Comparison of ENCODE assay signal across 14 cellular contexts in genomic region chr7:28142650-28143049, GRCh38. TPM values are rescaled to one million over a fixed set of nuclear protein-coding genes. Genes with fewer than 3 reads are reported as not detected.
A peak's percentile ranks its signal among the peaks of the same experiment; 100 is the strongest.
DNase-seq lines count a peak whose midpoint lies in the region; ATAC-seq and TF ChIP-seq lines count a peak whose summit lies in the region.
"Had no signal": no experiment of that assay in that cellular context is flagged by ENCODE, and none has a peak within 500 bp of the region (broad histone marks: within the 10 kb centered on the region; RNA-seq: fewer than 3 reads in every experiment).

No MANE protein-coding gene starts in this region.

- no peak for TF ChIP-seq CTCF in WTC11 (IDR thresholded peaks at IDR 0.05)
- TF ChIP-seq CTCF in MM.1S (IDR thresholded peaks at IDR 0.05; ENCODE audit: low read length): no peak

- no peak overlapping the region for H2AFZ ChIP-seq in MM.1S (ENCODE audit: low read length)
- H2AFZ ChIP-seq: neural progenitor cell had no signal

- H3F3A ChIP-seq in MM.1S (ENCODE audit: insufficient read depth, low read length): no peaks in the 10 kb centered on the region

- H3K27ac Mint-ChIP-seq in activated naive CD8-positive, alpha-beta T cell treated with anti-CD3 and anti-CD28 coated beads, Interleukin-2, amount 50 U/mL, for 24 hours: no peak overlapping the region
- H3K27ac Mint-ChIP-seq in activated naive CD8-positive, alpha-beta T cell treated with anti-CD3 and anti-CD28 coated beads for 36 hours: no peak overlapping the region
- no peak overlapping the region for H3K27ac Mint-ChIP-seq in WTC11
- H3K27ac Mint-ChIP-seq in CD8-positive, alpha-beta memory T cell: no peak overlapping the region
- H3K27ac Mint-ChIP-seq: neural progenitor cell had no signal

- no peaks in the 10 kb centered on the region for H3K36me3 ChIP-seq in CD8-positive, alpha-beta memory T cell (ENCODE audit: insufficient read depth, low read length)
- no peaks in the 10 kb centered on the region for H3K36me3 ChIP-seq in MM.1S (replicated peaks; ENCODE audit: insufficient read depth, low read length)
- H3K36me3 ChIP-seq: adrenal gland, neural progenitor cell had no signal

- DNase-seq in activated naive CD8-positive, alpha-beta T cell treated with anti-CD3 and anti-CD28 coated beads, Interleukin-2, amount 50 U/mL, for 24 hours: no peak
- DNase-seq in activated naive CD8-positive, alpha-beta T cell treated with anti-CD3 and anti-CD28 coated beads for 36 hours: no peak
- DNase-seq in WTC11 (ENCODE audit: low spot score) (no peak), iPS-NIHi7 (ENCODE audit: extremely low spot score) (peak; percentile 29), substantia nigra (lab: John Stamatoyannopoulos, UW) (peak in 44 of 49 donors; percentile 4 to 85 (median 43)), MM.1S (no peak), NCI-H1105 treated with DMSO at 0.1 percent for 48 hours (lab: John Stamatoyannopoulos, UW) (no peak)
- DNase-seq in CD8-positive, alpha-beta memory T cell: no peak
- DNase-seq: activated CD8-positive, alpha-beta memory T cell treated with anti-CD3 and anti-CD28 coated beads, Interleukin-2, amount 50 U/mL, for 4 hours; adrenal gland; NCI-H1092; NCI-H446; spleen had no signal

- no peaks in the 10 kb centered on the region for H3K27me3 Mint-ChIP-seq in activated naive CD8-positive, alpha-beta T cell treated with anti-CD3 and anti-CD28 coated beads, Interleukin-2, amount 50 U/mL, for 24 hours
- H3K27me3 Mint-ChIP-seq in activated naive CD8-positive, alpha-beta T cell treated with anti-CD3 and anti-CD28 coated beads for 36 hours: no peaks in the 10 kb centered on the region
- no peaks in the 10 kb centered on the region for H3K27me3 Mint-ChIP-seq in WTC11 (ENCODE audit: low read depth)
- H3K27me3 Mint-ChIP-seq in CD8-positive, alpha-beta memory T cell: no peaks in the 10 kb centered on the region

- no peaks in the 10 kb centered on the region for H3K9me3 ChIP-seq in CD8-positive, alpha-beta memory T cell (ENCODE audit: low read length)
- no peaks in the 10 kb centered on the region for H3K9me3 ChIP-seq in MM.1S (replicated peaks; ENCODE audit: insufficient read depth, low read length)
- H3K9me3 ChIP-seq: adrenal gland, spleen had no signal

- peaks cover 17% of the 10 kb centered on the region for H3K4me1 Mint-ChIP-seq in activated naive CD8-positive, alpha-beta T cell treated with anti-CD3 and anti-CD28 coated beads, Interleukin-2, amount 50 U/mL, for 24 hours
- peaks cover 13% of the 10 kb centered on the region for H3K4me1 Mint-ChIP-seq in activated naive CD8-positive, alpha-beta T cell treated with anti-CD3 and anti-CD28 coated beads for 36 hours
- H3K4me1 Mint-ChIP-seq in WTC11: peaks cover 36% of the 10 kb centered on the region
- H3K4me1 Mint-ChIP-seq in CD8-positive, alpha-beta memory T cell: peaks cover 0 to 6% (median 0%) of the 10 kb centered on the region in 3 donors

- peaks cover 9% of the 10 kb centered on the region for H3K36me3 Mint-ChIP-seq in activated naive CD8-positive, alpha-beta T cell treated with anti-CD3 and anti-CD28 coated beads, Interleukin-2, amount 50 U/mL, for 24 hours (ENCODE audit: low read depth)
- H3K36me3 Mint-ChIP-seq in activated naive CD8-positive, alpha-beta T cell treated with anti-CD3 and anti-CD28 coated beads for 36 hours: peaks cover 2% of the 10 kb centered on the region
- peaks cover 4% of the 10 kb centered on the region; the same call in 1 of the 2 replicates for H3K36me3 Mint-ChIP-seq in WTC11
- peaks cover 3 to 8% (median 3%) of the 10 kb centered on the region in 3 donors for H3K36me3 Mint-ChIP-seq in CD8-positive, alpha-beta memory T cell
- H3K36me3 Mint-ChIP-seq: neural progenitor cell had no signal

- H3K9me2 ChIP-seq in MM.1S (replicated peaks; ENCODE audit: insufficient read depth, low read length): no peaks in the 10 kb centered on the region

- no peaks in the 10 kb centered on the region for H3K79me2 ChIP-seq in MM.1S (ENCODE audit: low read length)

- CTCF ChIA-PET in WTC11 (lab: Charles Lee): interaction anchor here (0.9 to 1.0 kb wide), 2 partner anchors 10 to 46 kb away, joined by 3 read pairs; no protein-coding TSS in a partner anchor
- CTCF ChIA-PET in CD8-positive, alpha-beta memory T cell (lab: Charles Lee): no interaction called here

- no peak overlapping the region for H3K4me2 ChIP-seq in MM.1S (ENCODE audit: low read depth, low read length)
- H3K4me2 ChIP-seq: neural progenitor cell had no signal

- H3K27me3 ChIP-seq in CD8-positive, alpha-beta memory T cell (ENCODE audit: insufficient read depth, low read length, poor library complexity, severe bottlenecking): no peaks in the 10 kb centered on the region
- no peaks in the 10 kb centered on the region for H3K27me3 ChIP-seq in MM.1S (replicated peaks; ENCODE audit: insufficient read depth, low read length)
- H3K27me3 ChIP-seq: adrenal gland, neural progenitor cell, spleen had no signal

- no peak overlapping the region for H3K9ac ChIP-seq in MM.1S (ENCODE audit: low read length)
- H3K9ac ChIP-seq: neural progenitor cell had no signal

- no peaks in the 10 kb centered on the region for H3K9me3 Mint-ChIP-seq in activated naive CD8-positive, alpha-beta T cell treated with anti-CD3 and anti-CD28 coated beads, Interleukin-2, amount 50 U/mL, for 24 hours
- no peaks in the 10 kb centered on the region for H3K9me3 Mint-ChIP-seq in activated naive CD8-positive, alpha-beta T cell treated with anti-CD3 and anti-CD28 coated beads for 36 hours
- no peaks in the 10 kb centered on the region for H3K9me3 Mint-ChIP-seq in WTC11
- H3K9me3 Mint-ChIP-seq in CD8-positive, alpha-beta memory T cell: no peaks in the 10 kb centered on the region
- H3K9me3 Mint-ChIP-seq: neural progenitor cell had no signal

- POLR2A ChIA-PET in WTC11 (lab: Charles Lee): no interaction called here
- POLR2A ChIA-PET in CD8-positive, alpha-beta memory T cell (lab: Charles Lee): no interaction called here

- H4K20me1 ChIP-seq in MM.1S (ENCODE audit: insufficient read depth, low read length): no peaks in the 10 kb centered on the region

- no peaks in the 10 kb centered on the region for H3K4me1 ChIP-seq in CD8-positive, alpha-beta memory T cell (ENCODE audit: insufficient read depth, low read length)
- H3K4me1 ChIP-seq in MM.1S (ENCODE audit: low read length): peaks cover 4% of the 10 kb centered on the region; the same call in 1 of the 2 replicates

- ATAC-seq in activated naive CD8-positive, alpha-beta T cell treated with anti-CD3 and anti-CD28 coated beads, Interleukin-2, amount 50 U/mL, for 24 hours: peak; percentile 43
- ATAC-seq in WTC11: peak; percentile 80

- no peak overlapping the region for H3K4me3 Mint-ChIP-seq in activated naive CD8-positive, alpha-beta T cell treated with anti-CD3 and anti-CD28 coated beads, Interleukin-2, amount 50 U/mL, for 24 hours
- no peak overlapping the region for H3K4me3 Mint-ChIP-seq in activated naive CD8-positive, alpha-beta T cell treated with anti-CD3 and anti-CD28 coated beads for 36 hours
- no peak overlapping the region for H3K4me3 Mint-ChIP-seq in WTC11
- no peak overlapping the region for H3K4me3 Mint-ChIP-seq in CD8-positive, alpha-beta memory T cell
- H3K4me3 Mint-ChIP-seq: neural progenitor cell had no signal

- H3K4me3 ChIP-seq in CD8-positive, alpha-beta memory T cell (ENCODE audit: low read length): no peak overlapping the region
- H3K4me3 ChIP-seq in MM.1S (ENCODE audit: low read length): no peak overlapping the region
- H3K4me3 ChIP-seq: adrenal gland, neural progenitor cell, spleen had no signal

- H3K27ac ChIP-seq in substantia nigra (ENCODE audit: low read depth, low read length, poor library complexity, severe bottlenecking) (peak overlapping the region; percentile 62), MM.1S (ENCODE audit: low read length) (no peak overlapping the region)
- no peak overlapping the region for H3K27ac ChIP-seq in CD8-positive, alpha-beta memory T cell (ENCODE audit: low read depth, low read length)
- H3K27ac ChIP-seq: adrenal gland, neural progenitor cell had no signal

TF ChIP-seq in WTC11, 78 proteins besides CTCF, POLR2A, EP300 and RAD21 (continues in another document):
- TF ChIP-seq ARID4B (CRISPR knock-in tag; IDR thresholded peaks at IDR 0.05; ENCODE audit: borderline replicate concordance): no peak

RNA-seq across cellular contexts. Expression of gene JAZF1, which starts 37.9 kb away (rescaled TPM):
- 1 to 10 TPM; 6.6 to 7.4 TPM for total RNA-seq in activated naive CD8-positive, alpha-beta T cell treated with anti-CD3 and anti-CD28 coated beads for 36 hours
- 11.9 to 19.0 TPM (median 17.0 TPM) in 3 replicates for total RNA-seq in WTC11 (2021)
- 1 to 10 TPM; 3.2 to 4.9 TPM for total RNA-seq in CD8-positive, alpha-beta memory T cell
- polyA plus RNA-seq in CD8-positive, alpha-beta memory T cell: 5.1 TPM

Comparison
In these comparisons a context has a peak if more than half of its experiments do, and no peak if none do; other contexts are left out.
1. DNase-seq: peak in iPS-NIHi7 (single experiment) and substantia nigra (44 of 49); none in activated naive CD8-positive, alpha-beta T cell treated with anti-CD3 and anti-CD28 coated beads, Interleukin-2, amount 50 U/mL, for 24 hours (single experiment), activated naive CD8-positive, alpha-beta T cell treated with anti-CD3 and anti-CD28 coated beads for 36 hours (single experiment), WTC11 (single experiment), CD8-positive, alpha-beta memory T cell (0 of 5), MM.1S (single experiment) and NCI-H1105 treated with DMSO at 0.1 percent for 48 hours (single experiment).